In genomic region chr12:53324779-53325538, GRCh38 we compare ENCODE assay signal across 1 cellular context.
TF ChIP-seq lines count a peak whose summit lies in the region.

No MANE protein-coding gene starts in this region.

TF ChIP-seq in WTC11, 78 proteins besides CTCF, POLR2A, EP300 and RAD21 (continued from another document and continues in another):
- TF ChIP-seq STAT6 (CRISPR knock-in tag; conservative IDR thresholded peaks at IDR 0.05; ENCODE audit: low read depth): no peak
- 0 out of 2 replicates have a peak, but pooled peaks have one; percentile 34 for TF ChIP-seq ZNF281 (CRISPR knock-in tag; IDR thresholded peaks at IDR 0.05)
- TF ChIP-seq FOXJ3 (CRISPR knock-in tag; IDR thresholded peaks at IDR 0.05; ENCODE audit: borderline replicate concordance): no peak
- no peak for TF ChIP-seq EMX1 (CRISPR knock-in tag; IDR thresholded peaks at IDR 0.05)
- TF ChIP-seq NFATC4 (CRISPR knock-in tag; IDR thresholded peaks at IDR 0.05): no peak
- no peak for TF ChIP-seq NFYB (CRISPR knock-in tag; conservative IDR thresholded peaks at IDR 0.05; ENCODE audit: low read depth)
- no peak for TF ChIP-seq MYBL2 (CRISPR knock-in tag; IDR thresholded peaks at IDR 0.05)
- TF ChIP-seq GRHL2 (CRISPR knock-in tag; IDR thresholded peaks at IDR 0.05; ENCODE audit: insufficient replicate concordance, severe bottlenecking): no peak
- TF ChIP-seq PRRX2 (CRISPR knock-in tag; IDR thresholded peaks at IDR 0.05): no peak
- no peak for TF ChIP-seq NR2C2 (CRISPR knock-in tag; IDR thresholded peaks at IDR 0.05)
- no peak for TF ChIP-seq ELF4 (CRISPR knock-in tag; IDR thresholded peaks at IDR 0.05; ENCODE audit: low read depth)
- TF ChIP-seq USF1 (CRISPR knock-in tag; IDR thresholded peaks at IDR 0.05): no peak
- no peak for TF ChIP-seq CBFB (CRISPR knock-in tag; IDR thresholded peaks at IDR 0.05; ENCODE audit: low read depth)
- TF ChIP-seq FOXP1 (CRISPR knock-in tag; IDR thresholded peaks at IDR 0.05; ENCODE audit: borderline replicate concordance): no peak
- no peak for TF ChIP-seq OVOL2 (CRISPR knock-in tag; IDR thresholded peaks at IDR 0.05; ENCODE audit: borderline replicate concordance)
- no peak for TF ChIP-seq MXD4 (CRISPR knock-in tag; IDR thresholded peaks at IDR 0.05; ENCODE audit: borderline replicate concordance)
- no peak for TF ChIP-seq ZNF671 (CRISPR knock-in tag; IDR thresholded peaks at IDR 0.05)
- no peak for TF ChIP-seq RELA (CRISPR knock-in tag; IDR thresholded peaks at IDR 0.05; ENCODE audit: borderline replicate concordance)
- TF ChIP-seq IRF1 (CRISPR knock-in tag; IDR thresholded peaks at IDR 0.05): no peak
- TF ChIP-seq ZNF512 (CRISPR knock-in tag; IDR thresholded peaks at IDR 0.05; ENCODE audit: borderline replicate concordance): no peak
- 0 out of 2 replicates have a peak, but pooled peaks have one; percentile 23 for TF ChIP-seq FOXP4 (CRISPR knock-in tag; IDR thresholded peaks at IDR 0.05)
- no peak for TF ChIP-seq ESRRA (CRISPR knock-in tag; IDR thresholded peaks at IDR 0.05; ENCODE audit: borderline replicate concordance)
- no peak for TF ChIP-seq CDX4 (CRISPR knock-in tag; IDR thresholded peaks at IDR 0.05; ENCODE audit: borderline replicate concordance)
- TF ChIP-seq ZSCAN18 (CRISPR knock-in tag; IDR thresholded peaks at IDR 0.05): no peak
- TF ChIP-seq KAT7 (CRISPR knock-in tag; IDR thresholded peaks at IDR 0.05; ENCODE audit: borderline replicate concordance): no peak; the same call in 1 of the 2 replicates
- TF ChIP-seq ZNF138 (CRISPR knock-in tag; conservative IDR thresholded peaks at IDR 0.05): no peak
- TF ChIP-seq ATF3 (CRISPR knock-in tag; conservative IDR thresholded peaks at IDR 0.05): no peak
- peak; percentile 76 for TF ChIP-seq MAX (CRISPR knock-in tag; IDR thresholded peaks at IDR 0.05)
- no peak for TF ChIP-seq TEAD4 (CRISPR knock-in tag; IDR thresholded peaks at IDR 0.05)
- peak; percentile 73; the same call in 1 of the 2 replicates for TF ChIP-seq E2F5 (CRISPR knock-in tag; IDR thresholded peaks at IDR 0.05)
- TF ChIP-seq JAZF1 (CRISPR knock-in tag; IDR thresholded peaks at IDR 0.05): no peak
- no peak for TF ChIP-seq CREM (CRISPR knock-in tag; IDR thresholded peaks at IDR 0.05)
- no peak for TF ChIP-seq IRF2 (CRISPR knock-in tag; IDR thresholded peaks at IDR 0.05; ENCODE audit: borderline replicate concordance, low read depth)
- TF ChIP-seq ERG (CRISPR knock-in tag; IDR thresholded peaks at IDR 0.05): no peak
- TF ChIP-seq ATF1 (CRISPR knock-in tag; IDR thresholded peaks at IDR 0.05): no peak
- no peak for TF ChIP-seq SP1 (CRISPR knock-in tag; conservative IDR thresholded peaks at IDR 0.05)
- peak; percentile 55; the same call in 1 of the 2 replicates for TF ChIP-seq PRDM15 (CRISPR knock-in tag; IDR thresholded peaks at IDR 0.05)
